ENCODE assay signal across 1 cellular context in the genomic region with DNA sequence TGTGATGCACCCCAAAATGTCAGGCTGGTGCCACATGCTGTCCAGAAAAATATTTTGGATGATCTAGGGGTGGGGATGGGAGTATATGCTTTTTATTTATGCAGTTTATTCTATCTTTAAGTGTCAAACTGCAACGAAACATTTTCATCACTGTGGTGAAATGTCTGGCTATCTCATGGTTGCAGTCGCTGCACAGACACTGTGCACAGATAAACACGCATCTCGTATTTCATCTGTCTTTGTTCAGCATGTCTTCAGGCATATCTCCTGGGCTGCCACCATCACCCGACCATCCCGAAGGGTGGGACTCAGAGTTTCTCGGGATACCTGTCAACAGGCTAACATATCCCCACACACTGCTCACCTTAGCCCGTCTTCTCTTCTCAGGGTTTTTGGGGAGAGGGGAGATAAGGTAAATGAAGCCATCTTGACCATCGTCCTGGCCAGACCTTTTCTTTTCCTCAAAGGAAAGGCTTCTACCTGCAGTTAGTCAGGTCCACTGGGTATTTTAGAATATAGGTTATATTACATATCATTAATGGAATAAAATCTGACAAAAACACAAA.
TF ChIP-seq lines count a peak whose summit lies in the region.

No MANE protein-coding gene starts in this region.

TF ChIP-seq in K562, 482 proteins besides CTCF, POLR2A, EP300 and RAD21 (continued from another document):
- TF ChIP-seq, protein P1, sequence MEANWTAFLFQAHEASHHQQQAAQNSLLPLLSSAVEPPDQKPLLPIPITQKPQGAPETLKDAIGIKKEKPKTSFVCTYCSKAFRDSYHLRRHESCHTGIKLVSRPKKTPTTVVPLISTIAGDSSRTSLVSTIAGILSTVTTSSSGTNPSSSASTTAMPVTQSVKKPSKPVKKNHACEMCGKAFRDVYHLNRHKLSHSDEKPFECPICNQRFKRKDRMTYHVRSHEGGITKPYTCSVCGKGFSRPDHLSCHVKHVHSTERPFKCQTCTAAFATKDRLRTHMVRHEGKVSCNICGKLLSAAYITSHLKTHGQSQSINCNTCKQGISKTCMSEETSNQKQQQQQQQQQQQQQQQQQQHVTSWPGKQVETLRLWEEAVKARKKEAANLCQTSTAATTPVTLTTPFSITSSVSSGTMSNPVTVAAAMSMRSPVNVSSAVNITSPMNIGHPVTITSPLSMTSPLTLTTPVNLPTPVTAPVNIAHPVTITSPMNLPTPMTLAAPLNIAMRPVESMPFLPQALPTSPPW (CRISPR knock-in tag; IDR thresholded peaks at IDR 0.05): peak; percentile 33; the same call in 1 of the 2 replicates
- TF ChIP-seq TSC22D4 (tag; IDR thresholded peaks at IDR 0.05) (no peak), ATF1 (CRISPR knock-in tag; IDR thresholded peaks at IDR 0.05) (no peak), ATF1 (tag; IDR thresholded peaks at IDR 0.05) (peak; percentile 72), ZNF174 (CRISPR knock-in tag; IDR thresholded peaks at IDR 0.05) (no peak), WHSC1 (IDR thresholded peaks at IDR 0.05; ENCODE audit: low read length) (no peak), HNRNPL (IDR thresholded peaks at IDR 0.05; ENCODE audit: low read depth, low read length) (no peak), MCM5 (IDR thresholded peaks at IDR 0.05; ENCODE audit: low read depth) (no peak), XRCC5 (IDR thresholded peaks at IDR 0.05; ENCODE audit: low read depth, low read length) (no peak), PML (IDR thresholded peaks at IDR 0.05; ENCODE audit: low read length) (peak; percentile 99), SMARCC2 (IDR thresholded peaks at IDR 0.05; ENCODE audit: low read depth) (peak; percentile 96), MECOM (CRISPR knock-in tag; IDR thresholded peaks at IDR 0.05) (peak; percentile 79), NFYB (IDR thresholded peaks at IDR 0.05; ENCODE audit: extremely low read depth, insufficient read length) (no peak), ZNF780A (CRISPR knock-in tag; IDR thresholded peaks at IDR 0.05) (no peak), NUFIP1 (IDR thresholded peaks at IDR 0.05; ENCODE audit: partially characterized antibody) (no peak), ZNF444 (CRISPR knock-in tag; IDR thresholded peaks at IDR 0.05) (no peak), PHTF2 (CRISPR knock-in tag; IDR thresholded peaks at IDR 0.05) (no peak), ESRRB (CRISPR knock-in tag; IDR thresholded peaks at IDR 0.05; ENCODE audit: borderline replicate concordance) (no peak), HIVEP1 (CRISPR knock-in tag; IDR thresholded peaks at IDR 0.05) (no peak), SRSF9 (IDR thresholded peaks at IDR 0.05; ENCODE audit: borderline replicate concordance, low read depth, low read length) (no peak), RBM34 (IDR thresholded peaks at IDR 0.05; ENCODE audit: borderline replicate concordance, insufficient read depth, low read length) (no peak), COPS2 (conservative IDR thresholded peaks at IDR 0.05) (no peak), HNRNPK (IDR thresholded peaks at IDR 0.05; ENCODE audit: low read depth, low read length, poor library complexity, severe bottlenecking) (no peak), BRCA1 (IDR thresholded peaks at IDR 0.05) (no peak), BRCA1 (CRISPR knock-in tag; IDR thresholded peaks at IDR 0.05) (no peak), CCNT2 (IDR thresholded peaks at IDR 0.05; ENCODE audit: borderline replicate concordance, extremely low read depth, insufficient read length, low read depth, low read length) (peak; percentile 98), FOXA1 (IDR thresholded peaks at IDR 0.05; ENCODE audit: borderline replicate concordance) (peak; percentile 95), POLR3A (IDR thresholded peaks at IDR 0.05; ENCODE audit: borderline replicate concordance, extremely low read depth, insufficient read depth, insufficient read length) (no peak), RHOXF2B (CRISPR knock-in tag; conservative IDR thresholded peaks at IDR 0.05) (no peak), RBBP5 (IDR thresholded peaks at IDR 0.05; ENCODE audit: borderline replicate concordance, insufficient read depth, low read length, poor library complexity, severe bottlenecking) (no peak), CAMTA2 (CRISPR knock-in tag; conservative IDR thresholded peaks at IDR 0.05) (no peak), NR2C1 (IDR thresholded peaks at IDR 0.05) (no peak; the same call in 1 of the 2 replicates), NR2C1 (tag; IDR thresholded peaks at IDR 0.05) (peak; percentile 65; the same call in 1 of the 2 replicates)
- TF ChIP-seq, protein P2, sequence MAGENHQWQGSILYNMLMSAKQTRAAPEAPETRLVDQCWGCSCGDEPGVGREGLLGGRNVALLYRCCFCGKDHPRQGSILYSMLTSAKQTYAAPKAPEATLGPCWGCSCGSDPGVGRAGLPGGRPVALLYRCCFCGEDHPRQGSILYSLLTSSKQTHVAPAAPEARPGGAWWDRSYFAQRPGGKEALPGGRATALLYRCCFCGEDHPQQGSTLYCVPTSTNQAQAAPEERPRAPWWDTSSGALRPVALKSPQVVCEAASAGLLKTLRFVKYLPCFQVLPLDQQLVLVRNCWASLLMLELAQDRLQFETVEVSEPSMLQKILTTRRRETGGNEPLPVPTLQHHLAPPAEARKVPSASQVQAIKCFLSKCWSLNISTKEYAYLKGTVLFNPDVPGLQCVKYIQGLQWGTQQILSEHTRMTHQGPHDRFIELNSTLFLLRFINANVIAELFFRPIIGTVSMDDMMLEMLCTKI (IDR thresholded peaks at IDR 0.05; ENCODE audit: partially characterized antibody): no peak
- TF ChIP-seq, protein P3, sequence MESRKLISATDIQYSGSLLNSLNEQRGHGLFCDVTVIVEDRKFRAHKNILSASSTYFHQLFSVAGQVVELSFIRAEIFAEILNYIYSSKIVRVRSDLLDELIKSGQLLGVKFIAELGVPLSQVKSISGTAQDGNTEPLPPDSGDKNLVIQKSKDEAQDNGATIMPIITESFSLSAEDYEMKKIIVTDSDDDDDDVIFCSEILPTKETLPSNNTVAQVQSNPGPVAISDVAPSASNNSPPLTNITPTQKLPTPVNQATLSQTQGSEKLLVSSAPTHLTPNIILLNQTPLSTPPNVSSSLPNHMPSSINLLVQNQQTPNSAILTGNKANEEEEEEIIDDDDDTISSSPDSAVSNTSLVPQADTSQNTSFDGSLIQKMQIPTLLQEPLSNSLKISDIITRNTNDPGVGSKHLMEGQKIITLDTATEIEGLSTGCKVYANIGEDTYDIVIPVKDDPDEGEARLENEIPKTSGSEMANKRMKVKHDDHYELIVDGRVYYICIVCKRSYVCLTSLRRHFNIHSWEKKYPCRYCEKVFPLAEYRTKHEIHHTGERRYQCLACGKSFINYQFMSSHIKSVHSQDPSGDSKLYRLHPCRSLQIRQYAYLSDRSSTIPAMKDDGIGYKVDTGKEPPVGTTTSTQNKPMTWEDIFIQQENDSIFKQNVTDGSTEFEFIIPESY (CRISPR knock-in tag; IDR thresholded peaks at IDR 0.05): no peak
- TF ChIP-seq, protein P4, sequence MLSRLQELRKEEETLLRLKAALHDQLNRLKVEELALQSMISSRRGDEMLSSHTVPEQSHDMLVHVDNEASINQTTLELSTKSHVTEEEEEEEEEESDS (CRISPR knock-in tag; IDR thresholded peaks at IDR 0.05): no peak
- TF ChIP-seq, protein P5, sequence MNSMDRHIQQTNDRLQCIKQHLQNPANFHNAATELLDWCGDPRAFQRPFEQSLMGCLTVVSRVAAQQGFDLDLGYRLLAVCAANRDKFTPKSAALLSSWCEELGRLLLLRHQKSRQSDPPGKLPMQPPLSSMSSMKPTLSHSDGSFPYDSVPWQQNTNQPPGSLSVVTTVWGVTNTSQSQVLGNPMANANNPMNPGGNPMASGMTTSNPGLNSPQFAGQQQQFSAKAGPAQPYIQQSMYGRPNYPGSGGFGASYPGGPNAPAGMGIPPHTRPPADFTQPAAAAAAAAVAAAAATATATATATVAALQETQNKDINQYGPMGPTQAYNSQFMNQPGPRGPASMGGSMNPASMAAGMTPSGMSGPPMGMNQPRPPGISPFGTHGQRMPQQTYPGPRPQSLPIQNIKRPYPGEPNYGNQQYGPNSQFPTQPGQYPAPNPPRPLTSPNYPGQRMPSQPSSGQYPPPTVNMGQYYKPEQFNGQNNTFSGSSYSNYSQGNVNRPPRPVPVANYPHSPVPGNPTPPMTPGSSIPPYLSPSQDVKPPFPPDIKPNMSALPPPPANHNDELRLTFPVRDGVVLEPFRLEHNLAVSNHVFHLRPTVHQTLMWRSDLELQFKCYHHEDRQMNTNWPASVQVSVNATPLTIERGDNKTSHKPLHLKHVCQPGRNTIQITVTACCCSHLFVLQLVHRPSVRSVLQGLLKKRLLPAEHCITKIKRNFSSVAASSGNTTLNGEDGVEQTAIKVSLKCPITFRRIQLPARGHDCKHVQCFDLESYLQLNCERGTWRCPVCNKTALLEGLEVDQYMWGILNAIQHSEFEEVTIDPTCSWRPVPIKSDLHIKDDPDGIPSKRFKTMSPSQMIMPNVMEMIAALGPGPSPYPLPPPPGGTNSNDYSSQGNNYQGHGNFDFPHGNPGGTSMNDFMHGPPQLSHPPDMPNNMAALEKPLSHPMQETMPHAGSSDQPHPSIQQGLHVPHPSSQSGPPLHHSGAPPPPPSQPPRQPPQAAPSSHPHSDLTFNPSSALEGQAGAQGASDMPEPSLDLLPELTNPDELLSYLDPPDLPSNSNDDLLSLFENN (IDR thresholded peaks at IDR 0.05; ENCODE audit: low read depth in 2 of 2, low read length in 2 of 2): peak in 1 of 2 experiments; percentile 98; a peak in 2 of 4 replicates
- TF ChIP-seq, protein P6, sequence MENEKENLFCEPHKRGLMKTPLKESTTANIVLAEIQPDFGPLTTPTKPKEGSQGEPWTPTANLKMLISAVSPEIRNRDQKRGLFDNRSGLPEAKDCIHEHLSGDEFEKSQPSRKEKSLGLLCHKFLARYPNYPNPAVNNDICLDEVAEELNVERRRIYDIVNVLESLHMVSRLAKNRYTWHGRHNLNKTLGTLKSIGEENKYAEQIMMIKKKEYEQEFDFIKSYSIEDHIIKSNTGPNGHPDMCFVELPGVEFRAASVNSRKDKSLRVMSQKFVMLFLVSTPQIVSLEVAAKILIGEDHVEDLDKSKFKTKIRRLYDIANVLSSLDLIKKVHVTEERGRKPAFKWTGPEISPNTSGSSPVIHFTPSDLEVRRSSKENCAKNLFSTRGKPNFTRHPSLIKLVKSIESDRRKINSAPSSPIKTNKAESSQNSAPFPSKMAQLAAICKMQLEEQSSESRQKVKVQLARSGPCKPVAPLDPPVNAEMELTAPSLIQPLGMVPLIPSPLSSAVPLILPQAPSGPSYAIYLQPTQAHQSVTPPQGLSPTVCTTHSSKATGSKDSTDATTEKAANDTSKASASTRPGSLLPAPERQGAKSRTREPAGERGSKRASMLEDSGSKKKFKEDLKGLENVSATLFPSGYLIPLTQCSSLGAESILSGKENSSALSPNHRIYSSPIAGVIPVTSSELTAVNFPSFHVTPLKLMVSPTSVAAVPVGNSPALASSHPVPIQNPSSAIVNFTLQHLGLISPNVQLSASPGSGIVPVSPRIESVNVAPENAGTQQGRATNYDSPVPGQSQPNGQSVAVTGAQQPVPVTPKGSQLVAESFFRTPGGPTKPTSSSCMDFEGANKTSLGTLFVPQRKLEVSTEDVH (IDR thresholded peaks at IDR 0.05; ENCODE audit: low read depth, partially characterized antibody): no peak
- TF ChIP-seq, protein P7, sequence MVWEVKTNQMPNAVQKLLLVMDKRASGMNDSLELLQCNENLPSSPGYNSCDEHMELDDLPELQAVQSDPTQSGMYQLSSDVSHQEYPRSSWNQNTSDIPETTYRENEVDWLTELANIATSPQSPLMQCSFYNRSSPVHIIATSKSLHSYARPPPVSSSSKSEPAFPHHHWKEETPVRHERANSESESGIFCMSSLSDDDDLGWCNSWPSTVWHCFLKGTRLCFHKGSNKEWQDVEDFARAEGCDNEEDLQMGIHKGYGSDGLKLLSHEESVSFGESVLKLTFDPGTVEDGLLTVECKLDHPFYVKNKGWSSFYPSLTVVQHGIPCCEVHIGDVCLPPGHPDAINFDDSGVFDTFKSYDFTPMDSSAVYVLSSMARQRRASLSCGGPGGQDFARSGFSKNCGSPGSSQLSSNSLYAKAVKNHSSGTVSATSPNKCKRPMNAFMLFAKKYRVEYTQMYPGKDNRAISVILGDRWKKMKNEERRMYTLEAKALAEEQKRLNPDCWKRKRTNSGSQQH (CRISPR knock-in tag; IDR thresholded peaks at IDR 0.05): no peak
- TF ChIP-seq, protein P8, sequence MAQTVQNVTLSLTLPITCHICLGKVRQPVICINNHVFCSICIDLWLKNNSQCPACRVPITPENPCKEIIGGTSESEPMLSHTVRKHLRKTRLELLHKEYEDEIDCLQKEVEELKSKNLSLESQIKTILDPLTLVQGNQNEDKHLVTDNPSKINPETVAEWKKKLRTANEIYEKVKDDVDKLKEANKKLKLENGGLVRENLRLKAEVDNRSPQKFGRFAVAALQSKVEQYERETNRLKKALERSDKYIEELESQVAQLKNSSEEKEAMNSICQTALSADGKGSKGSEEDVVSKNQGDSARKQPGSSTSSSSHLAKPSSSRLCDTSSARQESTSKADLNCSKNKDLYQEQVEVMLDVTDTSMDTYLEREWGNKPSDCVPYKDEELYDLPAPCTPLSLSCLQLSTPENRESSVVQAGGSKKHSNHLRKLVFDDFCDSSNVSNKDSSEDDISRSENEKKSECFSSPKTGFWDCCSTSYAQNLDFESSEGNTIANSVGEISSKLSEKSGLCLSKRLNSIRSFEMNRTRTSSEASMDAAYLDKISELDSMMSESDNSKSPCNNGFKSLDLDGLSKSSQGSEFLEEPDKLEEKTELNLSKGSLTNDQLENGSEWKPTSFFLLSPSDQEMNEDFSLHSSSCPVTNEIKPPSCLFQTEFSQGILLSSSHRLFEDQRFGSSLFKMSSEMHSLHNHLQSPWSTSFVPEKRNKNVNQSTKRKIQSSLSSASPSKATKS (CRISPR knock-in tag; IDR thresholded peaks at IDR 0.05): no peak
